In the genomic region with DNA sequence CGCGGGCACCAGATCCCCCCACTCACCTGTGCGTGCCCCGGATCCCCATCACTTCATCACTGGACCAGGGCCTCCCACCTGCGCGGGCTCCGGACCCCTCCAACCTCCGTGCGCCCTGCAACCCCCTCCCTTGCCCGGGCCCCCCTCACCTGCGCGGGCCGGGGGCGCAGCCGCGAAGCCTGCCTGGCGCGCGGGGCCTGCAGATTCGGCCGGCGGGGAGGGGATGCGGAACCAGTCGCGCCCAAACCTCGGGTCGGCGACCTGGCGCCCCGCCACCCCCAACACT, we compare ENCODE assay signal across 8 cellular contexts. TPM values are rescaled to one million over a fixed set of nuclear protein-coding genes. Genes with fewer than 3 reads are reported as not detected.
A peak's percentile ranks its signal among the peaks of the same experiment; 100 is the strongest.
DNase-seq lines count a peak whose midpoint lies in the region; ATAC-seq, FAIRE-seq and TF ChIP-seq lines count a peak whose summit lies in the region.

No MANE protein-coding gene starts in this region.

- H4K20me1 ChIP-seq in KMS-11 (ENCODE audit: insufficient read depth) = no peaks in the 10 kb centered on the region

- H3K36me3 Mint-ChIP-seq in natural killer cell treated with Interleukin-12 subunit alpha and Interleukin-12 subunit beta and Interleukin-15 and Interleukin-18, amount 100 ng/mL, for 72 hours = no peaks in the 10 kb centered on the region

- peak overlapping the region; percentile 75 for H3K4me2 ChIP-seq in KMS-11

- H3K27me3 ChIP-seq in KMS-11 (ENCODE audit: insufficient read depth, low read depth) (no peaks in the 10 kb centered on the region), ectodermal cell (ENCODE audit: control insufficient read depth, insufficient read depth, low read length, poor library complexity, severe bottlenecking) (peaks cover 6% of the 10 kb centered on the region)

- no peaks in the 10 kb centered on the region for H3K27me3 Mint-ChIP-seq in natural killer cell treated with Interleukin-12 subunit alpha and Interleukin-12 subunit beta and Interleukin-15 and Interleukin-18, amount 100 ng/mL, for 72 hours

- ATAC-seq in natural killer cell treated with Interleukin-12 subunit alpha and Interleukin-12 subunit beta and Interleukin-15 and Interleukin-18, amount 100 ng/mL, for 72 hours = no peak
- ATAC-seq in HG02588 (IDR thresholded peaks at IDR 0.05; ENCODE audit: unreplicated experiment) = no peak

- no peak for FAIRE-seq in HTR-8/SVneo (lab: Jason Lieb, UNC)

- no peaks in the 10 kb centered on the region for H3K79me2 ChIP-seq in KMS-11 (ENCODE audit: insufficient read depth, low read depth)

- TF ChIP-seq CTCF in C4-2B (conservative IDR thresholded peaks at IDR 0.05) (no peak), KMS-11 (conservative IDR thresholded peaks at IDR 0.05; ENCODE audit: low read depth, low read length) (no peak)

- WGBS in ectodermal cell, 2 experiments = 0 to 1% methylated on average over 30 of the region's 30 CpGs

- H3K9ac ChIP-seq in KMS-11 = peak overlapping the region; percentile 52; the same call in 1 of the 2 replicates

- no peak overlapping the region for H3K27ac Mint-ChIP-seq in natural killer cell treated with Interleukin-12 subunit alpha and Interleukin-12 subunit beta and Interleukin-15 and Interleukin-18, amount 100 ng/mL, for 72 hours

- H3K4me3 ChIP-seq in KMS-11 (IDR thresholded peaks at IDR 0.05; ENCODE audit: insufficient read depth, low read depth, low read length) (no peak overlapping the region), ectodermal cell (ENCODE audit: insufficient read depth, low read depth, low read length) (peak overlapping the region; percentile 85)

- no peaks in the 10 kb centered on the region for H3K9me3 Mint-ChIP-seq in natural killer cell treated with Interleukin-12 subunit alpha and Interleukin-12 subunit beta and Interleukin-15 and Interleukin-18, amount 100 ng/mL, for 72 hours

- peak overlapping the region; percentile 89 for H3K4me3 Mint-ChIP-seq in natural killer cell treated with Interleukin-12 subunit alpha and Interleukin-12 subunit beta and Interleukin-15 and Interleukin-18, amount 100 ng/mL, for 72 hours

- DNase-seq in natural killer cell treated with Interleukin-12 subunit alpha and Interleukin-12 subunit beta and Interleukin-15 and Interleukin-18, amount 100 ng/mL, for 72 hours (ENCODE audit: low spot score) = no peak
- DNase-seq in HTR-8/SVneo (ENCODE audit: insufficient read length, low spot score) (no peak), NOMO-1 (lab: John Stamatoyannopoulos, UW; ENCODE audit: unreplicated experiment in 2 of 2) (no peak), NCI-H146 (lab: John Stamatoyannopoulos, UW) (no peak)

- H2AFZ ChIP-seq in KMS-11 (ENCODE audit: low read depth) = peak overlapping the region; percentile 85

- H3K4me1 ChIP-seq in KMS-11 (ENCODE audit: low read depth, poor library complexity, severe bottlenecking) (peaks cover 18% of the 10 kb centered on the region), ectodermal cell (ENCODE audit: control insufficient read depth, insufficient read depth, low read length) (peaks cover 11% of the 10 kb centered on the region)

- peak overlapping the region; percentile 86 for H3K27ac ChIP-seq in C4-2B
- no peak overlapping the region for H3K27ac ChIP-seq in KMS-11
- H3K27ac ChIP-seq in ectodermal cell (ENCODE audit: insufficient read depth, low read depth, low read length, poor library complexity, severe bottlenecking) = no peak overlapping the region

- H3K4me1 Mint-ChIP-seq in natural killer cell treated with Interleukin-12 subunit alpha and Interleukin-12 subunit beta and Interleukin-15 and Interleukin-18, amount 100 ng/mL, for 72 hours (ENCODE audit: low read depth in 2 of 2) = peaks cover 10 to 13% of the 10 kb centered on the region in 2 donors

- no peaks in the 10 kb centered on the region for H3K9me3 ChIP-seq in ectodermal cell (ENCODE audit: control insufficient read depth, low read length)

- H3K36me3 ChIP-seq in KMS-11 (ENCODE audit: insufficient read depth) (no peaks in the 10 kb centered on the region), ectodermal cell (ENCODE audit: control insufficient read depth, insufficient read depth, low read length) (no peaks in the 10 kb centered on the region)

RNA-seq across cellular contexts. Expression of gene CEP131, which starts 0.2 kb away (rescaled TPM):
- 28.9 TPM for polyA plus RNA-seq in ectodermal cell (2013, experiment 1 of 4)
- 22.2 TPM for polyA plus RNA-seq in ectodermal cell (2013, experiment 2 of 4)
- polyA plus RNA-seq in ectodermal cell (2013, experiment 3 of 4) = 23.4 TPM
- polyA plus RNA-seq in ectodermal cell (2013, experiment 4 of 4) = 24.7 TPM
- total RNA-seq in natural killer cell treated with Interleukin-12 subunit alpha and Interleukin-12 subunit beta and Interleukin-15 and Interleukin-18, amount 100 ng/mL, for 72 hours = 10 to 100 TPM in 1 of 2 donors, 1 to 10 TPM in 1; 7.8 to 14.5 TPM

RNA-seq across cellular contexts. Expression of gene TEPSIN, which starts 16.3 kb away (rescaled TPM):
- 30.9 TPM for polyA plus RNA-seq in ectodermal cell (2013, experiment 1 of 4)
- polyA plus RNA-seq in ectodermal cell (2013, experiment 2 of 4) = 26.8 TPM
- polyA plus RNA-seq in ectodermal cell (2013, experiment 3 of 4) = 27.5 TPM
- 30.9 TPM for polyA plus RNA-seq in ectodermal cell (2013, experiment 4 of 4)
- total RNA-seq in natural killer cell treated with Interleukin-12 subunit alpha and Interleukin-12 subunit beta and Interleukin-15 and Interleukin-18, amount 100 ng/mL, for 72 hours = 10 to 100 TPM; 47.9 to 61.7 TPM

RNA-seq across cellular contexts. Expression of gene NDUFAF8, which starts 16.6 kb away (rescaled TPM):
- 37.9 TPM for polyA plus RNA-seq in ectodermal cell (2013, experiment 1 of 4)
- polyA plus RNA-seq in ectodermal cell (2013, experiment 2 of 4) = 44.0 TPM
- polyA plus RNA-seq in ectodermal cell (2013, experiment 3 of 4) = 33.1 TPM
- 50.2 TPM for polyA plus RNA-seq in ectodermal cell (2013, experiment 4 of 4)
- total RNA-seq in natural killer cell treated with Interleukin-12 subunit alpha and Interleukin-12 subunit beta and Interleukin-15 and Interleukin-18, amount 100 ng/mL, for 72 hours = 100 to 1,000 TPM in 1 of 2 donors, 10 to 100 TPM in 1; 58.1 to 107 TPM

RNA-seq across cellular contexts. Expression of gene AATK, which starts 56.5 kb away (rescaled TPM):
- 3.8 TPM for polyA plus RNA-seq in ectodermal cell (2013, experiment 1 of 4)
- polyA plus RNA-seq in ectodermal cell (2013, experiment 2 of 4) = 4.4 TPM
- 4.1 TPM for polyA plus RNA-seq in ectodermal cell (2013, experiment 3 of 4)
- polyA plus RNA-seq in ectodermal cell (2013, experiment 4 of 4) = 4.2 TPM
- 1 to 10 TPM; 1.8 to 7.6 TPM for total RNA-seq in natural killer cell treated with Interleukin-12 subunit alpha and Interleukin-12 subunit beta and Interleukin-15 and Interleukin-18, amount 100 ng/mL, for 72 hours

RNA-seq across cellular contexts. Expression of gene PVALEF, which starts 57.3 kb away (rescaled TPM):
- not detected for polyA plus RNA-seq in ectodermal cell (2013, experiment 1 of 4)
- not detected for polyA plus RNA-seq in ectodermal cell (2013, experiment 2 of 4)
- not detected for polyA plus RNA-seq in ectodermal cell (2013, experiment 3 of 4)
- not detected for polyA plus RNA-seq in ectodermal cell (2013, experiment 4 of 4)
- total RNA-seq in natural killer cell treated with Interleukin-12 subunit alpha and Interleukin-12 subunit beta and Interleukin-15 and Interleukin-18, amount 100 ng/mL, for 72 hours = not detected
